ENCODE assay signal across 19 cellular contexts in genomic region chr5:140000332-140000731, GRCh38. TPM values are rescaled to one million over a fixed set of nuclear protein-coding genes. Genes with fewer than 3 reads are reported as not detected.
DNase-seq lines count a peak whose midpoint lies in the region; ATAC-seq and TF ChIP-seq lines count a peak whose summit lies in the region.
"Had no signal": no experiment of that assay in that cellular context is flagged by ENCODE, and none has a peak within 500 bp of the region (broad histone marks: within the 10 kb centered on the region; RNA-seq: fewer than 3 reads in every experiment).

No MANE protein-coding gene starts in this region.

- H3K36me3 ChIP-seq in left lung (no peaks in the 10 kb centered on the region), gastrocnemius medialis (no peaks in the 10 kb centered on the region)
- H3K36me3 ChIP-seq in CD4-positive, alpha-beta memory T cell (ENCODE audit: insufficient read depth, low read length): no peaks in the 10 kb centered on the region
- H3K36me3 ChIP-seq: SJCRH30, thoracic aorta had no signal

- TF ChIP-seq CTCF in left lung (IDR thresholded peaks at IDR 0.05) (no peak), gastrocnemius medialis (IDR thresholded peaks at IDR 0.05 in 4 of 5, conservative IDR thresholded peaks at IDR 0.05 in 1 of 5) (no peak)

- intact Hi-C loops in left lung (cut with DNase I): no loop called here
- intact Hi-C loops in gastrocnemius medialis (cut with DNase I; ENCODE audit: low total_unique reads): loop anchor here (2.0 kb wide), 1 partner anchor 42 kb away; the partner anchor contains the start of gene NRG2
- intact Hi-C loops in CD4-positive, alpha-beta memory T cell (cut with micrococcal nuclease): no loop called here

- POLR2A ChIA-PET in CD4-positive, alpha-beta memory T cell (lab: Charles Lee; ENCODE audit: partially characterized antibody): no interaction called here

- H3K4me1 ChIP-seq in left lung (no peaks in the 10 kb centered on the region), gastrocnemius medialis (peaks cover 34 to 39% of the 10 kb centered on the region in 2 donors)
- no peaks in the 10 kb centered on the region for H3K4me1 ChIP-seq in CD4-positive, alpha-beta memory T cell (ENCODE audit: insufficient read depth, low read length)
- H3K4me1 ChIP-seq: SJCRH30 had no signal

- peak; percentile 85 for ATAC-seq in left lung
- peak; percentile 63 to 80 for ATAC-seq in gastrocnemius medialis
- no peak for ATAC-seq in GM18858 (IDR thresholded peaks at IDR 0.05; ENCODE audit: unreplicated experiment)
- ATAC-seq: stimulated activated naive B cell treated with anti-CD40 and anti-IgM and Interleukin-4, amounts not matched to agents 10 μg/mL and 1 μg/mL and 100 μg/mL, for 72 hours had no signal

- DNase-seq in NCI-H1092 (lab: John Stamatoyannopoulos, UW) (peak; percentile 23), caudate nucleus (lab: John Stamatoyannopoulos, UW) (peak in 46 of 61 donors; percentile 7 to 82 (median 54)), left lung (peak in 1 of 2 donors; percentile 36), gastrocnemius medialis (peak in 1 of 2 donors; percentile 34), NCI-H446 (lab: John Stamatoyannopoulos, UW) (no peak)
- no peak for DNase-seq in CD4-positive, alpha-beta memory T cell
- DNase-seq: activated CD4-positive, alpha-beta T cell treated with anti-CD3 and anti-CD28 coated beads for 48 hours; CD8-positive, alpha-beta memory T cell; mammary epithelial cell; NCI-H2081 treated with DMSO at 0.1 percent for 48 hours; NCI-H748 treated with DMSO at 0.1 percent for 48 hours; SJCRH30; stimulated activated CD4-positive, alpha-beta T cell treated with anti-CD3 and anti-CD28 coated beads, Interleukin-2, amount 100 ng/mL, for 24 hours; stimulated activated naive B cell treated with anti-CD40 and anti-IgM and Interleukin-4, amounts not matched to agents 10 μg/mL and 1 μg/mL and 100 μg/mL, for 72 hours had no signal

- TF ChIP-seq POLR2A in gastrocnemius medialis (IDR thresholded peaks at IDR 0.05): no peak

- peak overlapping the region; percentile 2 for H3K27ac ChIP-seq in caudate nucleus (ENCODE audit: low read depth, low read length)
- H3K27ac ChIP-seq in left lung: no peak overlapping the region
- H3K27ac ChIP-seq in gastrocnemius medialis: peak overlapping the region; percentile 58 to 73 (median 64)
- H3K27ac ChIP-seq in CD4-positive, alpha-beta memory T cell (ENCODE audit: low read depth, low read length): no peak overlapping the region
- H3K27ac ChIP-seq: SJCRH30, skin epidermis, thoracic aorta had no signal

- H3K4me1 Mint-ChIP-seq in CD4-positive, alpha-beta memory T cell: no peaks in the 10 kb centered on the region
- H3K4me1 Mint-ChIP-seq: CD8-positive, alpha-beta memory T cell had no signal

- no peak overlapping the region for H3K4me3 ChIP-seq in left lung
- peak overlapping the region in 3 of 4 donors; percentile 1 to 23 (median 19) for H3K4me3 ChIP-seq in gastrocnemius medialis
- H3K4me3 ChIP-seq in CD4-positive, alpha-beta memory T cell (ENCODE audit: low read length in 2 of 2): no peak overlapping the region
- H3K4me3 ChIP-seq: SJCRH30, skin epidermis, thoracic aorta had no signal

- H3K9me3 Mint-ChIP-seq in CD4-positive, alpha-beta memory T cell: no peaks in the 10 kb centered on the region
- H3K9me3 Mint-ChIP-seq: CD8-positive, alpha-beta memory T cell; dendritic cell treated with granulocyte-macrophage colony-stimulating factor and Interleukin-4, amounts not matched to agents 40 ng/mL and 50 ng/mL, for 4 days; stimulated activated naive B cell treated with anti-CD40 and anti-IgM and Interleukin-4, amounts not matched to agents 10 μg/mL and 1 μg/mL and 100 μg/mL, for 72 hours; T-helper 1 cell treated with Interleukin-12 subunit alpha and Interleukin-12 subunit beta and Interleukin-4 antibody, amounts not matched to agents 30 μg/mL and 1 μg/mL, for 36 hours had no signal

- CTCF ChIA-PET in CD4-positive, alpha-beta memory T cell (lab: Charles Lee; ENCODE audit: partially characterized antibody): interaction anchor here (1.9 kb wide), 1 partner anchor 31 kb away, joined by 6 read pairs; no protein-coding TSS in a partner anchor

- H3K36me3 Mint-ChIP-seq in CD4-positive, alpha-beta memory T cell: no peaks in the 10 kb centered on the region
- H3K36me3 Mint-ChIP-seq: CD8-positive, alpha-beta memory T cell; stimulated activated naive B cell treated with anti-CD40 and anti-IgM and Interleukin-4, amounts not matched to agents 10 μg/mL and 1 μg/mL and 100 μg/mL, for 72 hours had no signal

- in situ Hi-C loops in gastrocnemius medialis (cut with MboI; ENCODE audit: low sequenced_read_pairs in 4 of 4): no loop called here

- H3K27me3 ChIP-seq in left lung (peaks cover 4 to 27% of the 10 kb centered on the region in 2 donors), gastrocnemius medialis (no peaks in the 10 kb centered on the region)
- peaks cover 11% of the 10 kb centered on the region for H3K27me3 ChIP-seq in CD4-positive, alpha-beta memory T cell (ENCODE audit: insufficient read depth, low read length)

- H3K9me3 ChIP-seq in left lung (no peaks in the 10 kb centered on the region), gastrocnemius medialis (no peaks in the 10 kb centered on the region)
- no peaks in the 10 kb centered on the region for H3K9me3 ChIP-seq in CD4-positive, alpha-beta memory T cell (ENCODE audit: control insufficient read depth in 1 of 2, low read length in 2 of 2)
- H3K9me3 ChIP-seq: SJCRH30, thoracic aorta had no signal

- H3K27ac Mint-ChIP-seq in CD4-positive, alpha-beta memory T cell: no peak overlapping the region
- H3K27ac Mint-ChIP-seq: dendritic cell treated with granulocyte-macrophage colony-stimulating factor and Interleukin-4, amounts not matched to agents 40 ng/mL and 50 ng/mL, for 4 days; stimulated activated naive B cell treated with anti-CD40 and anti-IgM and Interleukin-4, amounts not matched to agents 10 μg/mL and 1 μg/mL and 100 μg/mL, for 72 hours; T-helper 1 cell treated with Interleukin-12 subunit alpha and Interleukin-12 subunit beta and Interleukin-4 antibody, amounts not matched to agents 30 μg/mL and 1 μg/mL, for 36 hours had no signal

- H3K27me3 Mint-ChIP-seq in CD4-positive, alpha-beta memory T cell: peaks cover 35 to 42% of the 10 kb centered on the region in 2 donors

- no peak overlapping the region for H3K4me3 Mint-ChIP-seq in CD4-positive, alpha-beta memory T cell
- H3K4me3 Mint-ChIP-seq: CD8-positive, alpha-beta memory T cell; dendritic cell treated with granulocyte-macrophage colony-stimulating factor and Interleukin-4, amounts not matched to agents 40 ng/mL and 50 ng/mL, for 4 days; stimulated activated naive B cell treated with anti-CD40 and anti-IgM and Interleukin-4, amounts not matched to agents 10 μg/mL and 1 μg/mL and 100 μg/mL, for 72 hours; T-helper 1 cell treated with Interleukin-12 subunit alpha and Interleukin-12 subunit beta and Interleukin-4 antibody, amounts not matched to agents 30 μg/mL and 1 μg/mL, for 36 hours had no signal

RNA-seq across cellular contexts. Expression of gene NRG2, which starts 42.8 kb away (rescaled TPM):
- total RNA-seq in left lung: under 1 TPM; 0.68 to 0.85 TPM
- 10 to 100 TPM; 10.3 to 28.8 (median 20.0) TPM for total RNA-seq in gastrocnemius medialis
- total RNA-seq in CD4-positive, alpha-beta memory T cell: under 1 TPM; 0.11 to 0.17 TPM
- under 1 TPM in 1 of 2 donors, not detected in 1; 0.15 TPM for polyA plus RNA-seq in CD4-positive, alpha-beta memory T cell
- polyA plus RNA-seq: CD8-positive, alpha-beta memory T cell had no signal

Comparison
In these comparisons a context has a peak if more than half of its experiments do, and no peak if none do; other contexts are left out.
1. DNase-seq: peak in NCI-H1092 (single experiment) and caudate nucleus (46 of 61); none in NCI-H446 (0 of 2) and CD4-positive, alpha-beta memory T cell (0 of 5).
2. H3K27ac ChIP-seq: peak in caudate nucleus (single experiment) and gastrocnemius medialis (4 of 4); none in left lung (0 of 2) and CD4-positive, alpha-beta memory T cell (single experiment).
3. H3K4me3 ChIP-seq: peak in gastrocnemius medialis (3 of 4); none in left lung (0 of 2) and CD4-positive, alpha-beta memory T cell (0 of 2).
4. RNA of gene NRG2, which starts 42.8 kb away (total RNA-seq): 10.3 to 28.8 TPM in gastrocnemius medialis; 0.68 to 0.85 TPM in left lung and 0.11 to 0.17 TPM in CD4-positive, alpha-beta memory T cell; every median in the first group is over 4 times any median in the second.